8 cellular contexts compared by ENCODE assay signal in genomic region chr6:157760589-157761330, GRCh38.
DNase-seq lines count a peak whose midpoint lies in the region; ATAC-seq and TF ChIP-seq lines count a peak whose summit lies in the region.

No MANE protein-coding gene starts in this region.

- no peaks in the 10 kb centered on the region for H4K20me1 ChIP-seq in hepatocyte (ENCODE audit: insufficient read depth, poor library complexity, severe bottlenecking)

- TF ChIP-seq CTCF in hepatocyte (IDR thresholded peaks at IDR 0.05; ENCODE audit: poor library complexity) = no peak
- no peak for TF ChIP-seq CTCF in GM10248 (IDR thresholded peaks at IDR 0.05; ENCODE audit: control extremely low read depth, extremely low read depth, low read depth, missing control alignments)

- no peaks in the 10 kb centered on the region for H3K27me3 Mint-ChIP-seq in activated T-cell treated with anti-CD3 and anti-CD28 coated beads, Interleukin-2, amount 50 U/mL, for 24 hours

- peak overlapping the region; percentile 89 for H3K27ac Mint-ChIP-seq in activated T-cell treated with anti-CD3 and anti-CD28 coated beads, Interleukin-2, amount 50 U/mL, for 24 hours

- peaks cover 29% of the 10 kb centered on the region for H3K4me1 ChIP-seq in hepatocyte (ENCODE audit: insufficient read depth)

- peak overlapping the region; percentile 25 for H3K4me3 Mint-ChIP-seq in activated T-cell treated with anti-CD3 and anti-CD28 coated beads, Interleukin-2, amount 50 U/mL, for 24 hours

- no peaks in the 10 kb centered on the region for H3K36me3 Mint-ChIP-seq in activated T-cell treated with anti-CD3 and anti-CD28 coated beads, Interleukin-2, amount 50 U/mL, for 24 hours (ENCODE audit: low read depth)

- H3K4me3 ChIP-seq in hepatocyte = no peak overlapping the region

- POLR2A ChIA-PET in GM10248 (lab: Yijun Ruan, JAX) = no interaction called here

- H3K9me2 ChIP-seq in hepatocyte (replicated peaks; ENCODE audit: insufficient read depth) = no peaks in the 10 kb centered on the region

- H3K4me1 Mint-ChIP-seq in activated T-cell treated with anti-CD3 and anti-CD28 coated beads, Interleukin-2, amount 50 U/mL, for 24 hours (ENCODE audit: low read depth) = peaks cover 95% of the 10 kb centered on the region

- no peak overlapping the region for H3K4me2 ChIP-seq in hepatocyte

- no peak overlapping the region for H2AFZ ChIP-seq in hepatocyte

- CTCF ChIA-PET in GM10248 (lab: Yijun Ruan, JAX) = interaction anchor here (1.3 to 10.3 kb wide), 4 partner anchors 39 to 486 kb away, joined by 3 to 115 read pairs (median 5); no protein-coding TSS in a partner anchor

- H3K9me3 ChIP-seq in hepatocyte (ENCODE audit: low read depth) = no peaks in the 10 kb centered on the region

- DNase-seq in activated T-cell treated with anti-CD3 and anti-CD28 coated beads, Interleukin-2, amount 50 U/mL, for 24 hours = peak; percentile 70
- DNase-seq in hepatocyte (ENCODE audit: low spot score) (no peak), GM10248 (ENCODE audit: extremely low spot score) (no peak), NCI-H2227 treated with DMSO at 0.1 percent for 48 hours (lab: John Stamatoyannopoulos, UW) (no peak), NCI-H345 treated with DMSO at 0.1 percent for 48 hours (lab: John Stamatoyannopoulos, UW; ENCODE audit: unreplicated experiment) (no peak)
- no peak for DNase-seq in effector CD4-positive, alpha-beta T cell

- no peaks in the 10 kb centered on the region for H3K9me3 Mint-ChIP-seq in activated T-cell treated with anti-CD3 and anti-CD28 coated beads, Interleukin-2, amount 50 U/mL, for 24 hours

- ATAC-seq in GM18867 (IDR thresholded peaks at IDR 0.05; ENCODE audit: unreplicated experiment) = peak; percentile 10
- ATAC-seq in HG03354 (IDR thresholded peaks at IDR 0.05; ENCODE audit: poor library complexity, severe bottlenecking, unreplicated experiment) = peak; percentile 21

- WGBS in hepatocyte (ENCODE audit: low lambda C conversion rate, missing lambda C conversion rate) = 55% methylated on average over 7 of the region's 7 CpGs

- peak overlapping the region; percentile 38 for H3K27ac ChIP-seq in hepatocyte

- H3K79me2 ChIP-seq in hepatocyte = no peaks in the 10 kb centered on the region

- H3K27me3 ChIP-seq in hepatocyte = no peaks in the 10 kb centered on the region

- H3K36me3 ChIP-seq in hepatocyte (replicated peaks; ENCODE audit: insufficient read depth, low read depth) = no peaks in the 10 kb centered on the region
